In the genomic region with DNA sequence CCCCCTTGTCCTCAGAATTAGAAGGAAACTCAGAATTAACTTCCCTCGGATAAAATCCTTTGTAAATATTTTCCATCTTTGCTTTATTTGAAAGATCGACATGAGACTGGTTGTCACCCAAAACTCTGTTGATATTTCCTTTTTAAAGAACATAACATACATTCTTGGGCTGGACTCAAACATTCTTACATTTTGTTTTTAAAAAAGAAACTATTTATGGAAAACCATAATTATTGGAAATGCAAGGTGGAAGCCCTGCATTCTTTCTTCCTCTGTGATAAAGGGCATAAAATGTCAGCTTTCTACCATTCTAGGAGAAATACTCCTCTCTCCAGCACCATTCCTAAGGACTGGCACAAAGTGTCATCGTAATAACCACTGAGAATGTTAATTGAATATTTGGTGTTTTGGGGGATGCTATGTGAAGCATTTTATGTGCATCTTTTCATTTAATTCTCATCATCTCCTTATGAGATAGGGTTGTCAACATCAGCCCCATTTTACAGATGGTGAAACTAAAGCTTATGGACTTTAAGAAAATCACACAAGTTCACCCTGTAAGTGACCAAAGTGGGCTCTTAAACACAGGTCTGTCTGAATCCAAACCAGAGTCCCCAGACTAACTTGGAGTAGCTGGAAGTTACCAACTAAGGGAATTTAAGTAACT, we compare ENCODE assay signal across 20 cellular contexts. TPM values are rescaled to one million over a fixed set of nuclear protein-coding genes. Genes with fewer than 3 reads are reported as not detected.
A peak's percentile ranks its signal among the peaks of the same experiment; 100 is the strongest.
DNase-seq lines count a peak whose midpoint lies in the region; ATAC-seq and TF ChIP-seq lines count a peak whose summit lies in the region.
"Had no signal": no experiment of that assay in that cellular context is flagged by ENCODE, and none has a peak within 500 bp of the region (broad histone marks: within the 10 kb centered on the region; RNA-seq: fewer than 3 reads in every experiment).

No MANE protein-coding gene starts in this region.

- H3K36me3 ChIP-seq in brain microvascular endothelial cell (replicated peaks) (no peaks in the 10 kb centered on the region), smooth muscle cell (ENCODE audit: low read depth) (no peaks in the 10 kb centered on the region), colonic mucosa (no peaks in the 10 kb centered on the region)

- TF ChIP-seq CTCF in brain microvascular endothelial cell (IDR thresholded peaks at IDR 0.05; ENCODE audit: low read depth, low read length, missing control alignments), result no peak
- TF ChIP-seq CTCF in smooth muscle cell (IDR thresholded peaks at IDR 0.05; ENCODE audit: borderline replicate concordance, insufficient read depth, poor library complexity, severe bottlenecking), result no peak
- TF ChIP-seq CTCF in colonic mucosa (IDR thresholded peaks at IDR 0.05), result no peak

- H3K9ac ChIP-seq in smooth muscle cell (ENCODE audit: low read depth), result no peak overlapping the region
- no peak overlapping the region for H3K9ac ChIP-seq in colonic mucosa (ENCODE audit: low read depth in 2 of 2, low read length in 2 of 2)

- H3K4me2 ChIP-seq in smooth muscle cell, result no peak overlapping the region

- H4K20me1 ChIP-seq in smooth muscle cell (ENCODE audit: low read depth), result no peaks in the 10 kb centered on the region

- H3K27me3 ChIP-seq in brain microvascular endothelial cell (replicated peaks) (no peaks in the 10 kb centered on the region), smooth muscle cell (ENCODE audit: low read depth) (no peaks in the 10 kb centered on the region), colonic mucosa (no peaks in the 10 kb centered on the region)

- in situ Hi-C loops in brain microvascular endothelial cell (cut with HindIII; ENCODE audit: low pct_ligation_motif_present, low sequenced_read_pairs), result no loop called here

- 94% methylated on average over 3 of the region's 3 CpGs for WGBS in smooth muscle cell (ENCODE audit: low lambda C conversion rate)

- H3K79me2 ChIP-seq in smooth muscle cell (ENCODE audit: low read depth), result no peaks in the 10 kb centered on the region

- ATAC-seq in HG02840 (IDR thresholded peaks at IDR 0.05; ENCODE audit: low FRiP score, unreplicated experiment), result no peak
- no peak for ATAC-seq in GM18858 (IDR thresholded peaks at IDR 0.05; ENCODE audit: unreplicated experiment)

- DNase-seq in EL, result peak; percentile 11
- DNase-seq in brain microvascular endothelial cell, result no peak
- DNase-seq in fibroblast of peridontal ligament (ENCODE audit: extremely low read depth), result peak; percentile 36
- DNase-seq in smooth muscle cell (lab: John Stamatoyannopoulos, UW; ENCODE audit: unreplicated experiment), result no peak
- DNase-seq in iPS-NIHi11 (ENCODE audit: low spot score), result no peak
- DNase-seq in colonic mucosa, result no peak
- DNase-seq: AML-193, DMS 273 treated with DMSO at 0.1 percent for 48 hours, H7, KG1, NCI-H1417 treated with DMSO at 0.1 percent for 48 hours, NCI-H1930, NCI-H2171, NCI-H446, NCI-H748 treated with DMSO at 0.1 percent for 48 hours, RPMI8226, SIG-M5 had no signal

- no peak overlapping the region for H2AFZ ChIP-seq in smooth muscle cell (ENCODE audit: low read depth)

- no peaks in the 10 kb centered on the region for H3F3A ChIP-seq in smooth muscle cell (ENCODE audit: low read depth)

- H3K4me3 ChIP-seq in brain microvascular endothelial cell (ENCODE audit: low read depth, low read length) (no peak overlapping the region), smooth muscle cell (no peak overlapping the region), colonic mucosa (no peak overlapping the region)

- H3K27ac ChIP-seq in brain microvascular endothelial cell (peak overlapping the region; percentile 62), smooth muscle cell (ENCODE audit: low read depth) (peak overlapping the region; percentile 19), colonic mucosa (no peak overlapping the region)
- H3K27ac ChIP-seq: HL-60 had no signal

- intact Hi-C loops in colonic mucosa (cut with DNase I), result no loop called here

- H3K4me1 ChIP-seq in smooth muscle cell (ENCODE audit: low read depth) (peaks cover 11% of the 10 kb centered on the region), colonic mucosa (no peaks in the 10 kb centered on the region)

- H3K9me3 ChIP-seq in smooth muscle cell (replicated peaks; ENCODE audit: low read depth), result no peaks in the 10 kb centered on the region
- no peaks in the 10 kb centered on the region for H3K9me3 ChIP-seq in colonic mucosa

RNA-seq across cellular contexts. Expression of a gene that starts 46.0 kb away (rescaled TPM):
- total RNA-seq in smooth muscle cell (187 and 276 TPM in 2 replicates), colonic mucosa (1 to 10 TPM; 5.5 to 7.6 TPM)
- 356 and 524 TPM in 2 replicates for polyA plus RNA-seq in smooth muscle cell

Comparison
In these comparisons a context has a peak if more than half of its experiments do, and no peak if none do; other contexts are left out.
1. DNase-seq: peak in EL (single experiment) and fibroblast of peridontal ligament (single experiment); none in brain microvascular endothelial cell (single experiment), smooth muscle cell (single experiment), iPS-NIHi11 (single experiment) and colonic mucosa (single experiment).
2. RNA of a gene that starts 46.0 kb away (total RNA-seq): 187 to 276 TPM in smooth muscle cell; 5.5 to 7.6 TPM in colonic mucosa; every median in the first group is over 10 times any median in the second.